ENCODE assay signal across 32 cellular contexts in genomic region chr1:112964347-112964746, GRCh38.
"Had no signal": no experiment of that assay in that cellular context is flagged by ENCODE, and none has a peak within 500 bp of the region (broad histone marks: within the 10 kb centered on the region; RNA-seq: fewer than 3 reads in every experiment).

No MANE protein-coding gene starts in this region.

- DNase-seq: activated CD4-positive, alpha-beta memory T cell treated with anti-CD3 and anti-CD28 coated beads, Interleukin-2, amount 10 ng/mL, durations not matched to agents 7 days and 5 days; activated CD4-positive, alpha-beta T cell treated with anti-CD3 and anti-CD28 coated beads for 1 hour; activated CD4-positive, alpha-beta T cell treated with anti-CD3 and anti-CD28 coated beads for 4 hours; activated CD4-positive, alpha-beta T cell treated with anti-CD3 and anti-CD28 coated beads, Interleukin-2, amount 10 ng/mL, durations not matched to agents 7 days and 5 days; activated CD4-positive, alpha-beta T cell treated with anti-CD3 and anti-CD28 coated beads, Interleukin-2, amount 50 U/mL, for 4 hours; activated CD8-positive, alpha-beta memory T cell treated with anti-CD3 and anti-CD28 coated beads, Interleukin-2, amount 50 U/mL, for 48 hours; activated effector memory CD4-positive, alpha-beta T cell treated with Interleukin-2 at 50 U/mL for 16 hours; activated gamma-delta T cell treated with Interleukin-2 at 50 U/mL for 16 hours; activated naive CD4-positive, alpha-beta T cell treated with anti-CD3 and anti-CD28 coated beads, Interleukin-2, amount 50 U/mL, for 16 hours; activated naive CD4-positive, alpha-beta T cell treated with Interleukin-2 at 50 U/mL for 16 hours; activated naive CD8-positive, alpha-beta T cell treated with anti-CD3 and anti-CD28 coated beads, Interleukin-2, amount 50 U/mL, for 24 hours; activated T-cell treated with anti-CD3 and anti-CD28 coated beads for 4 hours; activated T-cell treated with anti-CD3 and anti-CD28 coated beads, Interleukin-2, amount 50 U/mL, for 24 hours; activated T-cell treated with anti-CD3 and anti-CD28 coated beads, Interleukin-2, amount 50 U/mL, for 72 hours; adrenal gland; amygdala; aorta; body of pancreas; central memory CD4-positive, alpha-beta T cell; dorsolateral prefrontal cortex; effector memory CD4-positive, alpha-beta T cell; endodermal cell; erythroblast; foreskin keratinocyte; T-helper 1 cell; T-helper 2 cell had no signal

- H3K27ac ChIP-seq: adrenal gland, body of pancreas, coronary artery, dorsolateral prefrontal cortex, esophagus muscularis mucosa, foreskin keratinocyte, gastroesophageal sphincter had no signal

- H3K27me3 Mint-ChIP-seq: activated CD4-positive, alpha-beta memory T cell treated with anti-CD3 and anti-CD28 coated beads, Interleukin-2, amount 10 ng/mL, durations not matched to agents 7 days and 5 days; activated CD4-positive, alpha-beta T cell treated with anti-CD3 and anti-CD28 coated beads, Interleukin-2, amount 10 ng/mL, durations not matched to agents 7 days and 5 days; activated naive CD8-positive, alpha-beta T cell; activated naive CD8-positive, alpha-beta T cell treated with anti-CD3 and anti-CD28 coated beads, Interleukin-2, amount 50 U/mL, for 24 hours; activated T-cell treated with anti-CD3 and anti-CD28 coated beads, Interleukin-2, amount 50 U/mL, for 24 hours; activated T-helper 17 cell treated with anti-CD3 and anti-CD28 coated beads, Interleukin-2, amount 50 U/mL, for 72 hours; dendritic cell treated with granulocyte-macrophage colony-stimulating factor and Interleukin-4, amounts not matched to agents 40 ng/mL and 50 ng/mL, for 4 days had no signal

- H3K9me3 ChIP-seq: adrenal gland, body of pancreas, esophagus muscularis mucosa, gastroesophageal sphincter had no signal

- H3K4me3 ChIP-seq: adrenal gland, body of pancreas, coronary artery, dorsolateral prefrontal cortex, esophagus muscularis mucosa, gastroesophageal sphincter had no signal

- H3K9me3 Mint-ChIP-seq: activated CD4-positive, alpha-beta memory T cell treated with anti-CD3 and anti-CD28 coated beads, Interleukin-2, amount 10 ng/mL, durations not matched to agents 7 days and 5 days; activated CD4-positive, alpha-beta T cell treated with anti-CD3 and anti-CD28 coated beads, Interleukin-2, amount 10 ng/mL, durations not matched to agents 7 days and 5 days; activated naive CD8-positive, alpha-beta T cell treated with anti-CD3 and anti-CD28 coated beads, Interleukin-2, amount 50 U/mL, for 24 hours; activated T-cell treated with anti-CD3 and anti-CD28 coated beads, Interleukin-2, amount 50 U/mL, for 24 hours; activated T-cell treated with anti-CD3 and anti-CD28 coated beads, Interleukin-2, amount 50 U/mL, for 72 hours; activated T-helper 17 cell treated with anti-CD3 and anti-CD28 coated beads, Interleukin-2, amount 50 U/mL, for 72 hours; dendritic cell treated with granulocyte-macrophage colony-stimulating factor and Interleukin-4, amounts not matched to agents 40 ng/mL and 50 ng/mL, for 4 days; endodermal cell had no signal

- H3K4me1 ChIP-seq: body of pancreas had no signal

- H3K27ac Mint-ChIP-seq: activated CD4-positive, alpha-beta memory T cell treated with anti-CD3 and anti-CD28 coated beads, Interleukin-2, amount 10 ng/mL, durations not matched to agents 7 days and 5 days; activated CD4-positive, alpha-beta T cell treated with anti-CD3 and anti-CD28 coated beads, Interleukin-2, amount 10 ng/mL, durations not matched to agents 7 days and 5 days; activated naive CD8-positive, alpha-beta T cell; activated naive CD8-positive, alpha-beta T cell treated with anti-CD3 and anti-CD28 coated beads, Interleukin-2, amount 50 U/mL, for 24 hours; activated T-cell treated with anti-CD3 and anti-CD28 coated beads, Interleukin-2, amount 50 U/mL, for 24 hours; activated T-cell treated with anti-CD3 and anti-CD28 coated beads, Interleukin-2, amount 50 U/mL, for 72 hours; activated T-helper 17 cell treated with anti-CD3 and anti-CD28 coated beads, Interleukin-2, amount 50 U/mL, for 72 hours; dendritic cell treated with granulocyte-macrophage colony-stimulating factor and Interleukin-4, amounts not matched to agents 40 ng/mL and 50 ng/mL, for 4 days; endodermal cell had no signal

- ATAC-seq: activated naive CD8-positive, alpha-beta T cell treated with anti-CD3 and anti-CD28 coated beads, Interleukin-2, amount 50 U/mL, for 24 hours; activated T-cell treated with anti-CD3 and anti-CD28 coated beads, Interleukin-2, amount 50 U/mL, for 72 hours; activated T-helper 17 cell treated with anti-CD3 and anti-CD28 coated beads, Interleukin-2, amount 50 U/mL, for 72 hours; body of pancreas; foreskin keratinocyte; gastroesophageal sphincter had no signal

- H3K4me3 Mint-ChIP-seq: activated CD4-positive, alpha-beta memory T cell treated with anti-CD3 and anti-CD28 coated beads, Interleukin-2, amount 10 ng/mL, durations not matched to agents 7 days and 5 days; activated CD4-positive, alpha-beta T cell treated with anti-CD3 and anti-CD28 coated beads, Interleukin-2, amount 10 ng/mL, durations not matched to agents 7 days and 5 days; activated naive CD8-positive, alpha-beta T cell; activated naive CD8-positive, alpha-beta T cell treated with anti-CD3 and anti-CD28 coated beads, Interleukin-2, amount 50 U/mL, for 24 hours; activated T-cell treated with anti-CD3 and anti-CD28 coated beads, Interleukin-2, amount 50 U/mL, for 24 hours; activated T-cell treated with anti-CD3 and anti-CD28 coated beads, Interleukin-2, amount 50 U/mL, for 72 hours; activated T-helper 17 cell treated with anti-CD3 and anti-CD28 coated beads, Interleukin-2, amount 50 U/mL, for 72 hours; dendritic cell treated with granulocyte-macrophage colony-stimulating factor and Interleukin-4, amounts not matched to agents 40 ng/mL and 50 ng/mL, for 4 days; endodermal cell had no signal
